ENCODE assay signal across 11 cellular contexts in the genomic region with DNA sequence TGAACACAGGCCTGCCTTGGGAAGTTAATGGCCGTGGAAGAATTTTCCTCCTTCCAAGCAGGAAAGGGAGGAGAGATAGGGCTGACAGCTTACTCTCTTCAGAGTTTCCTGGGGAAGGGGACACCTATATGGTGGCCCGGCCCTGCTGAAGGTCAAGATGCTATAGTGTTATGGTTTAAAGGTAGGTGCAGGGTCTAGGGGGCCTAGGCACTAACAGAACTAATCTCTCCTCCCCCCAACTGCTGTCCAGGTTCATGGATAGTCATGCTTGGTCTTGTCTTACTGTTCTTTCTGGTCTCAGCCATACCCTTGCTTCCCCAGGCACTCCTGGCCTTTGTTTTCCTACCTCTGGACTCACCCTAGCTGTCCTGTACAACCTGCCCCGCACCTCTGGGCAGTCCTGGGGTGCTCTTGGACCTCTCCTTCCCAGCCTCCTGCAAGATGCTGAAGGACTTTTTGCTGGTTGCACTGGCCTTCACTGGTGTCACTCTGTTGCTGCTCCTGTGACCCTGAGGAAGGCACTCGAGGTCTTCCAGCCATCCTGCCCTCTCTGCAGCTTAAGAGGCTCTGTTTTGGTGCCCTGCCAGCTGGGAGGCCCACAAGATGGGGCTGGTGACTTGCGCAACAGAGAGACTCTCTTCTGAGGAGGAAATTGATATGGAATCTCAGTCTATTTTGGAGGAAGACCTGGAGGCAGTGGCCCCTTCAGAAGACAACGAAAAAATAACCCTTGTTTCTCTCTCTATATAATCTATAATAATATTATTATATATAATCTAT. TPM values are rescaled to one million over a fixed set of nuclear protein-coding genes. Genes with fewer than 3 reads are reported as not detected.
DNase-seq lines count a peak whose midpoint lies in the region; ATAC-seq lines count a peak whose summit lies in the region.
"Had no signal": no experiment of that assay in that cellular context is flagged by ENCODE, and none has a peak within 500 bp of the region (broad histone marks: within the 10 kb centered on the region; RNA-seq: fewer than 3 reads in every experiment).

No MANE protein-coding gene starts in this region.

- peaks cover 2% of the 10 kb centered on the region for H3K4me1 Mint-ChIP-seq in activated CD8-positive, alpha-beta memory T cell treated with anti-CD3 and anti-CD28 coated beads, Interleukin-2, amount 10 ng/mL, durations not matched to agents 7 days and 5 days
- H3K4me1 Mint-ChIP-seq in stimulated activated naive B cell treated with anti-CD40 and anti-IgM and Interleukin-4, amounts not matched to agents 10 μg/mL and 1 μg/mL and 100 μg/mL, for 72 hours = no peaks in the 10 kb centered on the region
- H3K4me1 Mint-ChIP-seq: CD4-positive, alpha-beta memory T cell; nephron had no signal

- no peak overlapping the region for H3K27ac Mint-ChIP-seq in activated CD8-positive, alpha-beta memory T cell treated with anti-CD3 and anti-CD28 coated beads, Interleukin-2, amount 10 ng/mL, durations not matched to agents 7 days and 5 days
- no peak overlapping the region for H3K27ac Mint-ChIP-seq in stimulated activated naive B cell treated with anti-CD40 and anti-IgM and Interleukin-4, amounts not matched to agents 10 μg/mL and 1 μg/mL and 100 μg/mL, for 72 hours
- H3K27ac Mint-ChIP-seq: nephron had no signal

- no peak overlapping the region for H3K4me3 Mint-ChIP-seq in activated CD8-positive, alpha-beta memory T cell treated with anti-CD3 and anti-CD28 coated beads, Interleukin-2, amount 10 ng/mL, durations not matched to agents 7 days and 5 days
- H3K4me3 Mint-ChIP-seq in stimulated activated naive B cell treated with anti-CD40 and anti-IgM and Interleukin-4, amounts not matched to agents 10 μg/mL and 1 μg/mL and 100 μg/mL, for 72 hours = no peak overlapping the region
- H3K4me3 Mint-ChIP-seq: CD4-positive, alpha-beta memory T cell; nephron had no signal

- no peaks in the 10 kb centered on the region for H3K36me3 Mint-ChIP-seq in activated CD8-positive, alpha-beta memory T cell treated with anti-CD3 and anti-CD28 coated beads, Interleukin-2, amount 10 ng/mL, durations not matched to agents 7 days and 5 days
- no peaks in the 10 kb centered on the region for H3K36me3 Mint-ChIP-seq in stimulated activated naive B cell treated with anti-CD40 and anti-IgM and Interleukin-4, amounts not matched to agents 10 μg/mL and 1 μg/mL and 100 μg/mL, for 72 hours
- H3K36me3 Mint-ChIP-seq: CD4-positive, alpha-beta memory T cell had no signal

- CTCF ChIA-PET in activated CD8-positive, alpha-beta memory T cell treated with anti-CD3 and anti-CD28 coated beads, Interleukin-2, amount 10 ng/mL, durations not matched to agents 7 days and 5 days (lab: Charles Lee) = interaction anchor here (0.9 to 1.2 kb wide), 3 partner anchors 8 to 150 kb away, joined by 3 read pairs; no protein-coding TSS in a partner anchor

- no peaks in the 10 kb centered on the region for H3K9me3 Mint-ChIP-seq in activated CD8-positive, alpha-beta memory T cell treated with anti-CD3 and anti-CD28 coated beads, Interleukin-2, amount 10 ng/mL, durations not matched to agents 7 days and 5 days (ENCODE audit: low read depth)
- H3K9me3 Mint-ChIP-seq in stimulated activated naive B cell treated with anti-CD40 and anti-IgM and Interleukin-4, amounts not matched to agents 10 μg/mL and 1 μg/mL and 100 μg/mL, for 72 hours = no peaks in the 10 kb centered on the region
- H3K9me3 Mint-ChIP-seq: nephron had no signal

- peak; percentile 72 for ATAC-seq in activated CD8-positive, alpha-beta memory T cell treated with anti-CD3 and anti-CD28 coated beads, Interleukin-2, amount 10 ng/mL, durations not matched to agents 7 days and 5 days
- peak; percentile 5 to 47 for ATAC-seq in stimulated activated naive B cell treated with anti-CD40 and anti-IgM and Interleukin-4, amounts not matched to agents 10 μg/mL and 1 μg/mL and 100 μg/mL, for 72 hours (replicated peaks)
- ATAC-seq in HG02610 (IDR thresholded peaks at IDR 0.05; ENCODE audit: unreplicated experiment) (no peak), HG03097 (IDR thresholded peaks at IDR 0.05; ENCODE audit: low FRiP score, unreplicated experiment) (no peak)

- H3K27me3 Mint-ChIP-seq in activated CD8-positive, alpha-beta memory T cell treated with anti-CD3 and anti-CD28 coated beads, Interleukin-2, amount 10 ng/mL, durations not matched to agents 7 days and 5 days = peaks cover 10% of the 10 kb centered on the region
- H3K27me3 Mint-ChIP-seq in stimulated activated naive B cell treated with anti-CD40 and anti-IgM and Interleukin-4, amounts not matched to agents 10 μg/mL and 1 μg/mL and 100 μg/mL, for 72 hours = peaks cover 42 to 46% of the 10 kb centered on the region in 2 donors

- DNase-seq in activated CD8-positive, alpha-beta memory T cell treated with anti-CD3 and anti-CD28 coated beads, Interleukin-2, amount 10 ng/mL, durations not matched to agents 7 days and 5 days = peak; percentile 69
- no peak for DNase-seq in activated CD8-positive, alpha-beta memory T cell treated with anti-CD3 and anti-CD28 coated beads, Interleukin-2, amount 50 U/mL, for 4 hours
- DNase-seq in NCI-H1092 treated with DMSO at 0.1 percent for 48 hours (lab: John Stamatoyannopoulos, UW) = peak; percentile 23
- DNase-seq in amniotic epithelial cell (ENCODE audit: low read depth) = peak; percentile 37
- no peak for DNase-seq in stimulated activated naive B cell treated with anti-CD40 and anti-IgM and Interleukin-4, amounts not matched to agents 10 μg/mL and 1 μg/mL and 100 μg/mL, for 72 hours
- no peak for DNase-seq in GM03348 (ENCODE audit: low spot score)
- DNase-seq: CD4-positive, alpha-beta memory T cell had no signal

RNA-seq across cellular contexts. Expression of a gene that starts 17.9 kb away (rescaled TPM):
- not detected for total RNA-seq in activated CD8-positive, alpha-beta memory T cell treated with anti-CD3 and anti-CD28 coated beads, Interleukin-2, amount 10 ng/mL, durations not matched to agents 7 days and 5 days
- total RNA-seq: CD4-positive, alpha-beta memory T cell; glomerular endothelial cell had no signal

RNA-seq across cellular contexts. Expression of a gene that starts 28.4 kb away (rescaled TPM):
- 10 to 100 TPM; 59.1 to 73.4 TPM for total RNA-seq in activated CD8-positive, alpha-beta memory T cell treated with anti-CD3 and anti-CD28 coated beads, Interleukin-2, amount 10 ng/mL, durations not matched to agents 7 days and 5 days

RNA-seq across cellular contexts. Expression of a gene that starts 51.6 kb away (rescaled TPM):
- total RNA-seq in activated CD8-positive, alpha-beta memory T cell treated with anti-CD3 and anti-CD28 coated beads, Interleukin-2, amount 10 ng/mL, durations not matched to agents 7 days and 5 days = not detected
- total RNA-seq: CD4-positive, alpha-beta memory T cell; glomerular endothelial cell had no signal

RNA-seq across cellular contexts. Expression of a gene that starts 57.1 kb away (rescaled TPM):
- 1 to 10 TPM; 2.2 to 4.8 TPM for total RNA-seq in activated CD8-positive, alpha-beta memory T cell treated with anti-CD3 and anti-CD28 coated beads, Interleukin-2, amount 10 ng/mL, durations not matched to agents 7 days and 5 days

Comparison
In these comparisons a context has a peak if more than half of its experiments do, and no peak if none do; other contexts are left out.
1. DNase-seq: peak in activated CD8-positive, alpha-beta memory T cell treated with anti-CD3 and anti-CD28 coated beads, Interleukin-2, amount 10 ng/mL, durations not matched to agents 7 days and 5 days (single experiment), NCI-H1092 treated with DMSO at 0.1 percent for 48 hours (single experiment) and amniotic epithelial cell (single experiment); none in activated CD8-positive, alpha-beta memory T cell treated with anti-CD3 and anti-CD28 coated beads, Interleukin-2, amount 50 U/mL, for 4 hours (single experiment), stimulated activated naive B cell treated with anti-CD40 and anti-IgM and Interleukin-4, amounts not matched to agents 10 μg/mL and 1 μg/mL and 100 μg/mL, for 72 hours (single experiment) and GM03348 (single experiment).
2. ATAC-seq: peak in activated CD8-positive, alpha-beta memory T cell treated with anti-CD3 and anti-CD28 coated beads, Interleukin-2, amount 10 ng/mL, durations not matched to agents 7 days and 5 days (single experiment) and stimulated activated naive B cell treated with anti-CD40 and anti-IgM and Interleukin-4, amounts not matched to agents 10 μg/mL and 1 μg/mL and 100 μg/mL, for 72 hours (2 of 2); none in HG02610 (single experiment) and HG03097 (single experiment).